ENCODE assay signal across 1 cellular context in genomic region chr2:54455584-54456525, GRCh38.
TF ChIP-seq lines count a peak whose summit lies in the region.

TSS of gene SPTBN1 (plus strand) at chr2:54456327. CDS start at chr2:54526419, 70,092 bp downstream.

TF ChIP-seq in HepG2, 621 proteins besides CTCF, POLR2A, EP300 and RAD21 (continued from another document and continues in another):
- TF ChIP-seq ESRRA (CRISPR knock-in tag; IDR thresholded peaks at IDR 0.05; ENCODE audit: low read depth) (peak; percentile 52; the same call in 1 of the 2 replicates), ZNF747 (CRISPR knock-in tag; IDR thresholded peaks at IDR 0.05; ENCODE audit: borderline replicate concordance) (peak; percentile 71; the same call in 1 of the 2 replicates), PHF20 (CRISPR knock-in tag; IDR thresholded peaks at IDR 0.05) (no peak), ZNF143 (CRISPR knock-in tag; IDR thresholded peaks at IDR 0.05) (no peak), EED (CRISPR knock-in tag; IDR thresholded peaks at IDR 0.05) (peak; percentile 65; the same call in 1 of the 2 replicates), NFE2L1 (CRISPR knock-in tag; IDR thresholded peaks at IDR 0.05; ENCODE audit: borderline replicate concordance) (no peak), KMT2B (CRISPR knock-in tag; IDR thresholded peaks at IDR 0.05) (peak; percentile 75; the same call in 1 of the 2 replicates), ZNF414 (CRISPR knock-in tag; IDR thresholded peaks at IDR 0.05) (peak; percentile 84), ZNF776 (CRISPR knock-in tag; IDR thresholded peaks at IDR 0.05) (peak; percentile 8), TCF12 (IDR thresholded peaks at IDR 0.05) (no peak), TCF12 (CRISPR knock-in tag; IDR thresholded peaks at IDR 0.05) (peak; percentile 71), KDM1A (CRISPR knock-in tag; IDR thresholded peaks at IDR 0.05) (no peak), DRAP1 (CRISPR knock-in tag; IDR thresholded peaks at IDR 0.05) (peak; percentile 66), ZFY (CRISPR knock-in tag; IDR thresholded peaks at IDR 0.05) (peak; percentile 67), ZBTB4 (CRISPR knock-in tag; IDR thresholded peaks at IDR 0.05; ENCODE audit: borderline replicate concordance) (peak; percentile 13; the same call in 1 of the 2 replicates), FOXA1 (IDR thresholded peaks at IDR 0.05) (no peak), FOXA1 (CRISPR knock-in tag; IDR thresholded peaks at IDR 0.05) (peak; percentile 40), ZNF33B (CRISPR knock-in tag; IDR thresholded peaks at IDR 0.05) (peak; percentile 80; the same call in 1 of the 2 replicates), PAXIP1 (CRISPR knock-in tag; conservative IDR thresholded peaks at IDR 0.05) (peak; percentile 59; the same call in 1 of the 2 replicates), TFE3 (CRISPR knock-in tag; IDR thresholded peaks at IDR 0.05) (no peak), ZNF674 (CRISPR knock-in tag; IDR thresholded peaks at IDR 0.05; ENCODE audit: low read depth) (0 out of 2 replicates have a peak, but pooled peaks have one; percentile 63), ZNF605 (CRISPR knock-in tag; IDR thresholded peaks at IDR 0.05) (peak; percentile 84), TBX2 (CRISPR knock-in tag; IDR thresholded peaks at IDR 0.05; ENCODE audit: borderline replicate concordance) (peak; percentile 49; the same call in 1 of the 2 replicates), HIVEP1 (CRISPR knock-in tag; IDR thresholded peaks at IDR 0.05) (0 out of 2 replicates have a peak, but pooled peaks have one; percentile 19), ZNF253 (CRISPR knock-in tag; IDR thresholded peaks at IDR 0.05; ENCODE audit: borderline replicate concordance) (no peak), THAP9 (CRISPR knock-in tag; IDR thresholded peaks at IDR 0.05; ENCODE audit: borderline replicate concordance) (peak; percentile 54; the same call in 1 of the 2 replicates), ZNF331 (CRISPR knock-in tag; IDR thresholded peaks at IDR 0.05) (peak; percentile 85), KLF12 (CRISPR knock-in tag; IDR thresholded peaks at IDR 0.05; ENCODE audit: borderline replicate concordance) (peak; percentile 71), ZHX1 (CRISPR knock-in tag; IDR thresholded peaks at IDR 0.05; ENCODE audit: low read depth) (peak; percentile 16; the same call in 1 of the 2 replicates), ZNF280B (CRISPR knock-in tag; IDR thresholded peaks at IDR 0.05; ENCODE audit: borderline replicate concordance) (peak; percentile 43; the same call in 1 of the 2 replicates), KAT8 (CRISPR knock-in tag; IDR thresholded peaks at IDR 0.05) (peak; percentile 75), RBM22 (optimal IDR thresholded peaks at IDR 0.05; ENCODE audit: low read length) (peak; percentile 12), NR1H2 (CRISPR knock-in tag; IDR thresholded peaks at IDR 0.05; ENCODE audit: borderline replicate concordance, low read depth) (no peak), ZNF556 (CRISPR knock-in tag; IDR thresholded peaks at IDR 0.05; ENCODE audit: borderline replicate concordance) (no peak), ZNF749 (CRISPR knock-in tag; IDR thresholded peaks at IDR 0.05; ENCODE audit: borderline replicate concordance) (0 out of 2 replicates have a peak, but pooled peaks have one; percentile 37), HNRNPLL (IDR thresholded peaks at IDR 0.05; ENCODE audit: low read depth, low read length, poor library complexity, severe bottlenecking) (peak; percentile 81), HNF1A (IDR thresholded peaks at IDR 0.05; ENCODE audit: low read depth) (no peak), HNF1A (CRISPR knock-in tag; IDR thresholded peaks at IDR 0.05; ENCODE audit: borderline replicate concordance) (no peak; the same call in 1 of the 2 replicates)
